ENCODE assay signal across 19 cellular contexts in genomic region chr13:41615520-41615838, GRCh38.
"Had no signal": no experiment of that assay in that cellular context is flagged by ENCODE, and none has a peak within 500 bp of the region (broad histone marks: within the 10 kb centered on the region; RNA-seq: fewer than 3 reads in every experiment).

No MANE protein-coding gene starts in this region.

- DNase-seq: activated gamma-delta T cell treated with Interleukin-2 at 50 U/mL for 16 hours; activated T-cell treated with anti-CD3 and anti-CD28 coated beads, Interleukin-2, amount 50 U/mL, for 1 hour; anterior cingulate cortex; caudate nucleus; dermis blood vessel endothelial cell; effector CD8-positive, alpha-beta T cell; left colon; small intestine; stimulated activated CD4-positive, alpha-beta T cell treated with anti-CD3 and anti-CD28 coated beads, Interleukin-15, amount 100 ng/mL, for 24 hours; stimulated activated CD4-positive, alpha-beta T cell treated with anti-CD3 and anti-CD28 coated beads, Interleukin-2, amount 100 ng/mL, for 48 hours; stimulated activated CD8-positive, alpha-beta memory T cell treated with anti-CD3 and anti-CD28 coated beads, Interleukin-4, amount 100 ng/mL, for 48 hours; stimulated activated naive CD4-positive, alpha-beta T cell; T-helper 9 cell; testis had no signal

- H2AFZ ChIP-seq: parathyroid adenoma had no signal

- H3K79me2 ChIP-seq: parathyroid adenoma had no signal

- H3K9ac ChIP-seq: parathyroid adenoma had no signal

- H3K9me3 ChIP-seq: testis had no signal

- H3K27me3 ChIP-seq: testis had no signal

- H3K4me1 ChIP-seq: parathyroid adenoma had no signal

- H3K4me3 ChIP-seq: testis had no signal

- ATAC-seq: esophagus mucosa; left colon; natural killer cell treated with Interleukin-12 subunit alpha and Interleukin-12 subunit beta and Interleukin-15 and Interleukin-18, amount 100 ng/mL, for 72 hours; sciatic nerve; WTC11 had no signal
